ENCODE assay signal across 21 cellular contexts in the genomic region with DNA sequence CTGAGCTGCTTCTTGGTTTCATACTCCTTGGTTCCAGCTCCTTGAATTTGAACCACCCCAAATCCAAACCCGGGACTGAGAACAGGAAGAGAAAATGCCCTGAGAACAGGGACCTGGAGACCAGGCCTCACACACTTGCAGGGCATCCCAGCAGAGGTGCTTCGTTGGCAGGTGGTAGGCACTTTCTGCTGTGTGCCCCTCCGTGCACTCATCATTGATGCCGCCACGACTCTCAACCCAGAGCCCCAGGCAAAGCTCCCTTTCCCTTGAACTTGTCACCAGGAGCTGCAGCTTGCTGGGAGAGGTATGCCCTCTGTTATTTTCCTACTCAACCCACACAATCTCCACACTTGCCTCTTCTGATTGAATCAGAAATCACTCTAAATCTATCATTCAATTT.
DNase-seq lines count a peak whose midpoint lies in the region; ATAC-seq and TF ChIP-seq lines count a peak whose summit lies in the region.
"Had no signal": no experiment of that assay in that cellular context is flagged by ENCODE, and none has a peak within 500 bp of the region (broad histone marks: within the 10 kb centered on the region; RNA-seq: fewer than 3 reads in every experiment).

No MANE protein-coding gene starts in this region.

- no peak for TF ChIP-seq POLR2A in sigmoid colon (IDR thresholded peaks at IDR 0.05)
- no peak for TF ChIP-seq POLR2A in vagina (IDR thresholded peaks at IDR 0.05)
- TF ChIP-seq POLR2A in thyroid gland (IDR thresholded peaks at IDR 0.05) = no peak

- TF ChIP-seq EP300 in sigmoid colon (IDR thresholded peaks at IDR 0.05) = no peak

- intact Hi-C loops in sigmoid colon (cut with DNase I) = no loop called here
- intact Hi-C loops in vagina (cut with DNase I) = no loop called here
- intact Hi-C loops in thyroid gland (cut with DNase I) = no loop called here

- no peak for ATAC-seq in T-cell (replicated peaks in 1 of 4)
- ATAC-seq: A549, GM23338, HCT116 had no signal

- H3K4me3 ChIP-seq in coronary artery (no peak overlapping the region), sigmoid colon (no peak overlapping the region), vagina (no peak overlapping the region), thyroid gland (replicated peaks in 1 of 3) (no peak overlapping the region)
- H3K4me3 ChIP-seq: A549, GM23338 had no signal

- DNase-seq in activated CD8-positive, alpha-beta memory T cell treated with anti-CD3 and anti-CD28 coated beads for 24 hours = peak; percentile 7
- no peak for DNase-seq in activated CD8-positive, alpha-beta memory T cell treated with anti-CD3 and anti-CD28 coated beads, Interleukin-2, amount 50 U/mL, for 4 hours
- DNase-seq in coronary artery (ENCODE audit: low spot score) = peak; percentile 17
- DNase-seq in sigmoid colon = peak; percentile 39
- peak; percentile 60 to 85 for DNase-seq in vagina (ENCODE audit: extremely low spot score in 2 of 2)
- DNase-seq in thyroid gland = no peak
- no peak for DNase-seq in T-cell
- DNase-seq: AML-193; Caco-2; CD4-positive, alpha-beta T cell; DMS153; DMS79; GDM1; H7; HFFc6 had no signal

- H3K9me3 ChIP-seq in sigmoid colon (peaks cover 0 to 3% (median under 1%) of the 10 kb centered on the region in 4 donors), vagina (no peaks in the 10 kb centered on the region), thyroid gland (no peaks in the 10 kb centered on the region)

- no peaks in the 10 kb centered on the region for H3K4me1 ChIP-seq in sigmoid colon
- no peaks in the 10 kb centered on the region for H3K4me1 ChIP-seq in vagina
- H3K4me1 ChIP-seq in thyroid gland = no peaks in the 10 kb centered on the region
- H3K4me1 ChIP-seq: A549, Caco-2 had no signal

- H3K27me3 ChIP-seq in sigmoid colon (no peaks in the 10 kb centered on the region), vagina (no peaks in the 10 kb centered on the region), thyroid gland (no peaks in the 10 kb centered on the region)

- no peak overlapping the region for H3K27ac Mint-ChIP-seq in T-cell
- H3K27ac Mint-ChIP-seq: CD4-positive, alpha-beta T cell; GM23338; HFFc6 had no signal

- peaks cover 3 to 14% (median 11%) of the 10 kb centered on the region in 3 donors for H3K9me3 Mint-ChIP-seq in T-cell

- CTCF ChIA-PET in T-cell (lab: Charles Lee) = no interaction called here

- no peaks in the 10 kb centered on the region for H3K36me3 Mint-ChIP-seq in T-cell

- POLR2A ChIA-PET in T-cell (lab: Charles Lee) = interaction anchor here in 1 of 2 donors (0.6 kb wide), 1 partner anchor 29 kb away, joined by 3 read pairs; no protein-coding TSS in a partner anchor

- 77% methylated on average over 5 of the region's 5 CpGs for WGBS in sigmoid colon, 2 donors
- 70 to 73% methylated on average over 5 of the region's 5 CpGs for WGBS in thyroid gland, 2 donors

- no peak overlapping the region for H3K4me3 Mint-ChIP-seq in T-cell
- H3K4me3 Mint-ChIP-seq: CD4-positive, alpha-beta T cell; GM23338; HFFc6 had no signal

- peaks cover 0 to 3% of the 10 kb centered on the region in 2 donors for H3K27me3 Mint-ChIP-seq in T-cell
- H3K27me3 Mint-ChIP-seq: CD4-positive, alpha-beta T cell had no signal

- TF ChIP-seq CTCF in coronary artery (IDR thresholded peaks at IDR 0.05) = no peak
- no peak for TF ChIP-seq CTCF in sigmoid colon (IDR thresholded peaks at IDR 0.05)
- no peak for TF ChIP-seq CTCF in vagina (IDR thresholded peaks at IDR 0.05)
- TF ChIP-seq CTCF in thyroid gland (IDR thresholded peaks at IDR 0.05) = no peak

- no peaks in the 10 kb centered on the region for H3K4me1 Mint-ChIP-seq in T-cell
- H3K4me1 Mint-ChIP-seq: GM23338 had no signal

- H3K36me3 ChIP-seq in sigmoid colon (no peaks in the 10 kb centered on the region), vagina (no peaks in the 10 kb centered on the region), thyroid gland (no peaks in the 10 kb centered on the region)

- no peak overlapping the region for H3K27ac ChIP-seq in coronary artery
- H3K27ac ChIP-seq in sigmoid colon = no peak overlapping the region
- no peak overlapping the region for H3K27ac ChIP-seq in vagina
- no peak overlapping the region for H3K27ac ChIP-seq in thyroid gland
- H3K27ac ChIP-seq: 22Rv1, A549, C4-2B, HL-60 had no signal

Comparison
In these comparisons a context has a peak if more than half of its experiments do, and no peak if none do; other contexts are left out.
1. DNase-seq: peak in activated CD8-positive, alpha-beta memory T cell treated with anti-CD3 and anti-CD28 coated beads for 24 hours (single experiment), coronary artery (single experiment), sigmoid colon (single experiment) and vagina (2 of 2); none in activated CD8-positive, alpha-beta memory T cell treated with anti-CD3 and anti-CD28 coated beads, Interleukin-2, amount 50 U/mL, for 4 hours (single experiment), thyroid gland (0 of 2) and T-cell (0 of 34).